1 cellular context compared by ENCODE assay signal in the genomic region with DNA sequence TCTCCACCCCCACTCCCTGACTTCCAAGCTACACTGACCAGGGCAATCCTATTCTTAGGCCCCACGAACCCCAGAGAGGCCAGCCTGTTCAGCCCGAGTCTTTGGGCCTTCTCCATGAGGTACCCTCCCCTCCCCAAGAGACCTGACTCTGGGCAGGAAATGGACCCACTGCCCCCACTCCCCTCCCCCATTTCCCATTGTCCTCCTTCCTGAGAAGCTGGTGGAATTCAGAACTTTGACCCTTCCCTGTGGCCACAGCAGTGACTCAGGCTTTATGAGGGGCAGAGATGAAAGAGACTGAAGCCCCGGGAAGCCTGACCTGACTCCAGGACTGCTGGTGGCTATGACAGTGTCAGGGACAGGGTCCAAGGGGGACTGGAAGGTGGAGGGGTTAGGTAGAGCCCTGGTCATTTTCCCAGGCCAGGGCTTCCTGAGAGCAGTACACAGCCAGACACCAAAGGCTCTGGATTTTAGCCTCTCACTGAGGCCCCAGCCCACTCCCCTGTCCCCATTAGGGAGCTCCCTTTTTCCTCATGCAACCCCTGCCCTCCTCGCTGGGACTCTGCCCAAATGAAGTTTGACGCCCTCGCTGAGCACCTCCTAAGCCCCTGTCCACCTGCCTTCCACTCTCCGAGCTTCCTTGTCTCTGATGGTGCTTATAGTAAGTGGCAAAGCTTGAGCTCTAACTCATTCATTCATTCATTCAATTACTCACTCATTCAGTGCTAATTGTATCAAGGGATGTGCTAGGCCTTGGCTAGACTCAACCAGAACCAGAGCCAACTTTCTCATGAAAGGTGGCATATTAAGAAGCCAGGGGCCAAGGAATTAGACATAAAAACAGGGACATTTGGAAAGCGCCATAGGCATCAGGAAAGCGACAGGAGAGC.
TF ChIP-seq lines count a peak whose summit lies in the region.

No MANE protein-coding gene starts in this region.

TF ChIP-seq in HepG2, 621 proteins besides CTCF, POLR2A, EP300 and RAD21 (continued from another document and continues in another):
- TF ChIP-seq, protein P1, sequence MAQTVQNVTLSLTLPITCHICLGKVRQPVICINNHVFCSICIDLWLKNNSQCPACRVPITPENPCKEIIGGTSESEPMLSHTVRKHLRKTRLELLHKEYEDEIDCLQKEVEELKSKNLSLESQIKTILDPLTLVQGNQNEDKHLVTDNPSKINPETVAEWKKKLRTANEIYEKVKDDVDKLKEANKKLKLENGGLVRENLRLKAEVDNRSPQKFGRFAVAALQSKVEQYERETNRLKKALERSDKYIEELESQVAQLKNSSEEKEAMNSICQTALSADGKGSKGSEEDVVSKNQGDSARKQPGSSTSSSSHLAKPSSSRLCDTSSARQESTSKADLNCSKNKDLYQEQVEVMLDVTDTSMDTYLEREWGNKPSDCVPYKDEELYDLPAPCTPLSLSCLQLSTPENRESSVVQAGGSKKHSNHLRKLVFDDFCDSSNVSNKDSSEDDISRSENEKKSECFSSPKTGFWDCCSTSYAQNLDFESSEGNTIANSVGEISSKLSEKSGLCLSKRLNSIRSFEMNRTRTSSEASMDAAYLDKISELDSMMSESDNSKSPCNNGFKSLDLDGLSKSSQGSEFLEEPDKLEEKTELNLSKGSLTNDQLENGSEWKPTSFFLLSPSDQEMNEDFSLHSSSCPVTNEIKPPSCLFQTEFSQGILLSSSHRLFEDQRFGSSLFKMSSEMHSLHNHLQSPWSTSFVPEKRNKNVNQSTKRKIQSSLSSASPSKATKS (CRISPR knock-in tag; IDR thresholded peaks at IDR 0.05) = no peak
- TF ChIP-seq ZNF430 (CRISPR knock-in tag; IDR thresholded peaks at IDR 0.05) = peak; percentile 52; the same call in 1 of the 2 replicates
- TF ChIP-seq ZNF138 (CRISPR knock-in tag; IDR thresholded peaks at IDR 0.05; ENCODE audit: low read depth) = no peak
- TF ChIP-seq, protein P2, sequence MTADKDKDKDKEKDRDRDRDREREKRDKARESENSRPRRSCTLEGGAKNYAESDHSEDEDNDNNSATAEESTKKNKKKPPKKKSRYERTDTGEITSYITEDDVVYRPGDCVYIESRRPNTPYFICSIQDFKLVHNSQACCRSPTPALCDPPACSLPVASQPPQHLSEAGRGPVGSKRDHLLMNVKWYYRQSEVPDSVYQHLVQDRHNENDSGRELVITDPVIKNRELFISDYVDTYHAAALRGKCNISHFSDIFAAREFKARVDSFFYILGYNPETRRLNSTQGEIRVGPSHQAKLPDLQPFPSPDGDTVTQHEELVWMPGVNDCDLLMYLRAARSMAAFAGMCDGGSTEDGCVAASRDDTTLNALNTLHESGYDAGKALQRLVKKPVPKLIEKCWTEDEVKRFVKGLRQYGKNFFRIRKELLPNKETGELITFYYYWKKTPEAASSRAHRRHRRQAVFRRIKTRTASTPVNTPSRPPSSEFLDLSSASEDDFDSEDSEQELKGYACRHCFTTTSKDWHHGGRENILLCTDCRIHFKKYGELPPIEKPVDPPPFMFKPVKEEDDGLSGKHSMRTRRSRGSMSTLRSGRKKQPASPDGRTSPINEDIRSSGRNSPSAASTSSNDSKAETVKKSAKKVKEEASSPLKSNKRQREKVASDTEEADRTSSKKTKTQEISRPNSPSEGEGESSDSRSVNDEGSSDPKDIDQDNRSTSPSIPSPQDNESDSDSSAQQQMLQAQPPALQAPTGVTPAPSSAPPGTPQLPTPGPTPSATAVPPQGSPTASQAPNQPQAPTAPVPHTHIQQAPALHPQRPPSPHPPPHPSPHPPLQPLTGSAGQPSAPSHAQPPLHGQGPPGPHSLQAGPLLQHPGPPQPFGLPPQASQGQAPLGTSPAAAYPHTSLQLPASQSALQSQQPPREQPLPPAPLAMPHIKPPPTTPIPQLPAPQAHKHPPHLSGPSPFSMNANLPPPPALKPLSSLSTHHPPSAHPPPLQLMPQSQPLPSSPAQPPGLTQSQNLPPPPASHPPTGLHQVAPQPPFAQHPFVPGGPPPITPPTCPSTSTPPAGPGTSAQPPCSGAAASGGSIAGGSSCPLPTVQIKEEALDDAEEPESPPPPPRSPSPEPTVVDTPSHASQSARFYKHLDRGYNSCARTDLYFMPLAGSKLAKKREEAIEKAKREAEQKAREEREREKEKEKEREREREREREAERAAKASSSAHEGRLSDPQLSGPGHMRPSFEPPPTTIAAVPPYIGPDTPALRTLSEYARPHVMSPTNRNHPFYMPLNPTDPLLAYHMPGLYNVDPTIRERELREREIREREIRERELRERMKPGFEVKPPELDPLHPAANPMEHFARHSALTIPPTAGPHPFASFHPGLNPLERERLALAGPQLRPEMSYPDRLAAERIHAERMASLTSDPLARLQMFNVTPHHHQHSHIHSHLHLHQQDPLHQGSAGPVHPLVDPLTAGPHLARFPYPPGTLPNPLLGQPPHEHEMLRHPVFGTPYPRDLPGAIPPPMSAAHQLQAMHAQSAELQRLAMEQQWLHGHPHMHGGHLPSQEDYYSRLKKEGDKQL (CRISPR knock-in tag; IDR thresholded peaks at IDR 0.05; ENCODE audit: low read depth) = peak; percentile 86; the same call in 1 of the 2 replicates
- peak; percentile 94; the same call in 1 of the 2 replicates for TF ChIP-seq ZNF788 (CRISPR knock-in tag; IDR thresholded peaks at IDR 0.05; ENCODE audit: borderline replicate concordance)
- TF ChIP-seq ZNF883 (CRISPR knock-in tag; IDR thresholded peaks at IDR 0.05; ENCODE audit: not compliant biosample characterization) = peak; percentile 45
- TF ChIP-seq ZHX2 (IDR thresholded peaks at IDR 0.05; ENCODE audit: low read depth) = 0 out of 2 replicates have a peak, but pooled peaks have one; percentile 35
- TF ChIP-seq ZHX2 (CRISPR knock-in tag; IDR thresholded peaks at IDR 0.05; ENCODE audit: borderline replicate concordance) = no peak; the same call in 1 of the 2 replicates
- peak; percentile 69; the same call in 1 of the 2 replicates for TF ChIP-seq CREB1 (IDR thresholded peaks at IDR 0.05)
- TF ChIP-seq CREB1 (CRISPR knock-in tag; IDR thresholded peaks at IDR 0.05) = peak; percentile 88
- peak; percentile 99 for TF ChIP-seq HNF4G (IDR thresholded peaks at IDR 0.05; ENCODE audit: borderline replicate concordance, low read depth, low read length)
- peak; percentile 99 for TF ChIP-seq HNF4G (CRISPR knock-in tag; IDR thresholded peaks at IDR 0.05; ENCODE audit: borderline replicate concordance, low read depth)
- peak; percentile 96 for TF ChIP-seq TCF7 (IDR thresholded peaks at IDR 0.05; ENCODE audit: low read depth)
- 0 out of 2 replicates have a peak, but pooled peaks have one; percentile 51 for TF ChIP-seq BORCS8-MEF2B (CRISPR knock-in tag; IDR thresholded peaks at IDR 0.05)
- TF ChIP-seq DNMT1 (CRISPR knock-in tag; IDR thresholded peaks at IDR 0.05) = no peak
- peak; percentile 43; the same call in 1 of the 2 replicates for TF ChIP-seq BHLHE40 (IDR thresholded peaks at IDR 0.05; ENCODE audit: low read length)
- TF ChIP-seq NCOA2 (CRISPR knock-in tag; IDR thresholded peaks at IDR 0.05) = peak; percentile 91
- peak; percentile 89 for TF ChIP-seq MED8 (CRISPR knock-in tag; IDR thresholded peaks at IDR 0.05; ENCODE audit: insufficient replicate concordance)
- 0 out of 2 replicates have a peak, but pooled peaks have one; percentile 38 for TF ChIP-seq LCORL (IDR thresholded peaks at IDR 0.05)
- TF ChIP-seq LCORL (CRISPR knock-in tag; IDR thresholded peaks at IDR 0.05) = peak; percentile 97
- no peak for TF ChIP-seq FUBP1 (CRISPR knock-in tag; IDR thresholded peaks at IDR 0.05; ENCODE audit: borderline replicate concordance)
- TF ChIP-seq CBX1 (IDR thresholded peaks at IDR 0.05; ENCODE audit: low read depth) = peak; percentile 29
- TF ChIP-seq ZNF263 (CRISPR knock-in tag; IDR thresholded peaks at IDR 0.05) = no peak
- TF ChIP-seq YEATS4 (CRISPR knock-in tag; IDR thresholded peaks at IDR 0.05; ENCODE audit: borderline replicate concordance) = peak; percentile 44; the same call in 1 of the 2 replicates
- no peak; the same call in 1 of the 2 replicates for TF ChIP-seq ZXDC (CRISPR knock-in tag; IDR thresholded peaks at IDR 0.05)
- TF ChIP-seq, protein P3, sequence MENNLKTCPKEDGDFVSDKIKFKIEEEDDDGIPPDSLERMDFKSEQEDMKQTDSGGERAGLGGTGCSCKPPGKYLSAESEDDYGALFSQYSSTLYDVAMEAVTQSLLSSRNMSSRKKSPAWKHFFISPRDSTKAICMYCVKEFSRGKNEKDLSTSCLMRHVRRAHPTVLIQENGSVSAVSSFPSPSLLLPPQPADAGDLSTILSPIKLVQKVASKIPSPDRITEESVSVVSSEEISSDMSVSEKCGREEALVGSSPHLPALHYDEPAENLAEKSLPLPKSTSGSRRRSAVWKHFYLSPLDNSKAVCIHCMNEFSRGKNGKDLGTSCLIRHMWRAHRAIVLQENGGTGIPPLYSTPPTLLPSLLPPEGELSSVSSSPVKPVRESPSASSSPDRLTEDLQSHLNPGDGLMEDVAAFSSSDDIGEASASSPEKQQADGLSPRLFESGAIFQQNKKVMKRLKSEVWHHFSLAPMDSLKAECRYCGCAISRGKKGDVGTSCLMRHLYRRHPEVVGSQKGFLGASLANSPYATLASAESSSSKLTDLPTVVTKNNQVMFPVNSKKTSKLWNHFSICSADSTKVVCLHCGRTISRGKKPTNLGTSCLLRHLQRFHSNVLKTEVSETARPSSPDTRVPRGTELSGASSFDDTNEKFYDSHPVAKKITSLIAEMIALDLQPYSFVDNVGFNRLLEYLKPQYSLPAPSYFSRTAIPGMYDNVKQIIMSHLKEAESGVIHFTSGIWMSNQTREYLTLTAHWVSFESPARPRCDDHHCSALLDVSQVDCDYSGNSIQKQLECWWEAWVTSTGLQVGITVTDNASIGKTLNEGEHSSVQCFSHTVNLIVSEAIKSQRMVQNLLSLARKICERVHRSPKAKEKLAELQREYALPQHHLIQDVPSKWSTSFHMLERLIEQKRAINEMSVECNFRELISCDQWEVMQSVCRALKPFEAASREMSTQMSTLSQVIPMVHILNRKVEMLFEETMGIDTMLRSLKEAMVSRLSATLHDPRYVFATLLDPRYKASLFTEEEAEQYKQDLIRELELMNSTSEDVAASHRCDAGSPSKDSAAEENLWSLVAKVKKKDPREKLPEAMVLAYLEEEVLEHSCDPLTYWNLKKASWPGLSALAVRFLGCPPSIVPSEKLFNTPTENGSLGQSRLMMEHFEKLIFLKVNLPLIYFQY (CRISPR knock-in tag; IDR thresholded peaks at IDR 0.05; ENCODE audit: borderline replicate concordance) = peak; percentile 82; the same call in 1 of the 2 replicates
- TF ChIP-seq ARNT2 (CRISPR knock-in tag; IDR thresholded peaks at IDR 0.05; ENCODE audit: low read depth) = peak; percentile 67; the same call in 1 of the 2 replicates
- TF ChIP-seq ONECUT2 (CRISPR knock-in tag; IDR thresholded peaks at IDR 0.05) = no peak
